ENCODE assay signal across 19 cellular contexts in the genomic region with DNA sequence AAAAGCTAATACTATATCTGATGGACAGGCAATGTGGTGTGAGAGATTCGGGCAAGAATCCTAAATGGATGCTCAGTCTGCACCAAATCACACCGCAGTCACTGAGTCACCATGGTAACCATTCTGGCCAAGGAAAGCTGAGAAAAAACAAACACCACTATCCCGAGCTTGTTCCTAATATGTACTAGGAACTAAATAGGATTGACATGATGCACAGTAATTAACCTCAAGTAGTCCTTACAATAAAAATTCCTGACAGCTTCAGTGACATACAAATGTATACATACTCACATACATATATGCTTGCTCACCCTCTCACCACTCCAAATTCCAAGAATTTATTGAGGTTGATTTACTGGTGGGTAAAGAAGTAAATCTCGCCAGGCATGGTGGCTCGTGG. TPM values are rescaled to one million over a fixed set of nuclear protein-coding genes. Genes with fewer than 3 reads are reported as not detected.
DNase-seq lines count a peak whose midpoint lies in the region; ATAC-seq and TF ChIP-seq lines count a peak whose summit lies in the region.
"Had no signal": no experiment of that assay in that cellular context is flagged by ENCODE, and none has a peak within 500 bp of the region (broad histone marks: within the 10 kb centered on the region; RNA-seq: fewer than 3 reads in every experiment).

No MANE protein-coding gene starts in this region.

- CTCF ChIA-PET in AG04450 (lab: Charles Lee) = interaction anchor here (1.6 kb wide), 1 partner anchor 110 kb away, joined by 4 read pairs; no protein-coding TSS in a partner anchor

- no peaks in the 10 kb centered on the region for H3K27me3 ChIP-seq in AG04450 (ENCODE audit: control insufficient read depth, insufficient read depth, low read length)
- no peaks in the 10 kb centered on the region for H3K27me3 ChIP-seq in transverse colon

- intact Hi-C loops in transverse colon (cut with DNase I; ENCODE audit: low total_unique reads) = no loop called here

- TF ChIP-seq POLR2A in transverse colon (IDR thresholded peaks at IDR 0.05) = no peak

- H3K9me3 ChIP-seq in AG04450 (ENCODE audit: control insufficient read depth, insufficient read depth, low read length) (no peaks in the 10 kb centered on the region), transverse colon (no peaks in the 10 kb centered on the region)
- H3K9me3 ChIP-seq: mucosa of descending colon, vagina had no signal

- POLR2A ChIA-PET in AG04450 (lab: Yijun Ruan, JAX) = interaction anchor here (1.2 kb wide), 1 partner anchor 164 kb away, joined by 3 read pairs; a partner anchor contains a TSS

- H3K27ac ChIP-seq in AG04450 (ENCODE audit: low read depth, low read length) = no peak overlapping the region
- no peak overlapping the region for H3K27ac ChIP-seq in transverse colon
- H3K27ac ChIP-seq: vagina had no signal

- DNase-seq in AG04450 (ENCODE audit: low read depth, low spot score) (peak; percentile 10), HCEC 1CT (peak; percentile 75), RKO (ENCODE audit: low spot score) (peak; percentile 34), fibroblast of the aortic adventitia (ENCODE audit: low read depth) (peak; percentile 53), cerebellar nuclear complex (lab: John Stamatoyannopoulos, UW) (no peak), NCI-H1930 (lab: John Stamatoyannopoulos, UW) (no peak), transverse colon (no peak)
- DNase-seq: activated CD4-positive, alpha-beta T cell treated with anti-CD3 and anti-CD28 coated beads, Interleukin-2, amount 50 U/mL, for 4 hours; Calu3; effector CD8-positive, alpha-beta T cell; left colon; mucosa of descending colon; NCI-H1436 treated with DMSO at 0.1 percent for 48 hours; NCI-H526; occipital lobe; right cardiac atrium; stimulated activated CD4-positive, alpha-beta T cell treated with anti-CD3 and anti-CD28 coated beads, Interleukin-1b, Interleukin-23, amount 100 ng/mL, for 48 hours had no signal

- no peak overlapping the region for H3K4me3 ChIP-seq in AG04450 (ENCODE audit: low read depth, low read length)
- no peak overlapping the region for H3K4me3 ChIP-seq in fibroblast of the aortic adventitia (ENCODE audit: low read depth, low read length)
- H3K4me3 ChIP-seq in transverse colon = no peak overlapping the region
- H3K4me3 ChIP-seq: mucosa of descending colon, vagina had no signal

- TF ChIP-seq EP300 in transverse colon (IDR thresholded peaks at IDR 0.05; ENCODE audit: low read depth) = no peak

- no peaks in the 10 kb centered on the region for H3K4me1 ChIP-seq in transverse colon
- H3K4me1 ChIP-seq: vagina had no signal

- no peak for ATAC-seq in GM19452 (IDR thresholded peaks at IDR 0.05; ENCODE audit: unreplicated experiment)
- ATAC-seq: left colon, mucosa of descending colon, right cardiac atrium had no signal

- 75% methylated on average over 5 of the region's 5 CpGs; no CpG with 5 or more reads in 1 of the 2 donors for whole genome bisulfite sequencing in transverse colon (ENCODE audit: low coverage in 1 of 2), 2 donors

- in situ Hi-C loops in transverse colon (cut with MboI; ENCODE audit: low pct_ligation_motif_present in 1 of 4, low pct_unique_long_range_greater_than_20kb in 1 of 4, low sequenced_read_pairs in 3 of 4) = no loop called here

- H3K36me3 ChIP-seq in transverse colon = no peaks in the 10 kb centered on the region
- H3K36me3 ChIP-seq: vagina had no signal

- TF ChIP-seq CTCF in AG04450 (IDR thresholded peaks at IDR 0.05; ENCODE audit: low read depth, low read length) (no peak), fibroblast of the aortic adventitia (IDR thresholded peaks at IDR 0.05; ENCODE audit: insufficient read depth, low read length) (no peak), transverse colon (IDR thresholded peaks at IDR 0.05) (no peak)

RNA-seq across cellular contexts. Expression of a gene that starts 1.1 kb away (rescaled TPM):
- polyA plus RNA-seq in AG04450 (2011; rRNA removed) = 0.19 and 0.22 TPM in 2 replicates
- 0.30 and 0.32 TPM in 2 replicates for polyA minus RNA-seq in AG04450 (2011; rRNA and poly(A)+ RNA removed)
- total RNA-seq in fibroblast of the aortic adventitia (ENCODE audit: low replicate concordance) (0.27 and 0.57 TPM in 2 replicates), transverse colon (1 to 10 TPM in 1 of 4 donors, under 1 TPM in 1, not detected in 2; 0.55 to 1.4 TPM)

Comparison
In these comparisons a context has a peak if more than half of its experiments do, and no peak if none do; other contexts are left out.
1. DNase-seq: peak in AG04450 (single experiment), HCEC 1CT (single experiment), RKO (single experiment) and fibroblast of the aortic adventitia (single experiment); none in cerebellar nuclear complex (0 of 2), NCI-H1930 (0 of 2) and transverse colon (single experiment).